ENCODE assay signal across 8 cellular contexts in the genomic region with DNA sequence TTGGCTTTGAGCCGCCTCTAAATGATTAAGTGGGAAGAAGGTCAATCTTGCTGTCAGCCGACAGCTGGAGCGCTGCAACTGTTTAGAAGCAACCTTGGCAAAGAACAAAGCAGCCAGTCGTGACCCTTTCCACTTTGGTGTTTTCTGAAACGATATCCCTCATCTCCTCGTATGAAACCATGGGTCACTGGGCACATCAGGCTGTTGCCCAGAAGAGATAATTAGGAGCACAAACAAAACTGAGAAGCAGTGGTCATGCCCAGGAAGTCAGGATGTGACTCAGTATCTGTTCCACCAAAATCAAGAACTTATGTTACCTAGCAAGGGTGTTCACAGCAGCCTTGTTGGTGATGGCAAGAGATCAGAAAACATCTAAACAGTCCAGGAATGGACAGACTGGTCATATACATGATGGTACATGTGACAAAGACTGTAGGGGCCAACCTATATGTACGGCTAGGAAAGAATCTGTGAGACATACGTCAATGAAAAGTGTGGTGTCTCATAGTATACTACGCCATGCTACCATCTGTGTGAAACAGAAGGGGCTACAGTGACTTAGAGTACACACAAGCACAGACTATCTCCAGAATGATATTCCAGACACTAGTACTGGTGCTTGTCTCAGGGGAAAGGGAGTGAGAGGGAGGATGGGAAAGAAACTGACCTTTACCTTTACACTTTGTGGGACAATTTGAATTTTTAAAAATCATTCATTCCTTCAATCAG. TPM values are rescaled to one million over a fixed set of nuclear protein-coding genes. Genes with fewer than 3 reads are reported as not detected.
DNase-seq lines count a peak whose midpoint lies in the region; ATAC-seq and TF ChIP-seq lines count a peak whose summit lies in the region.

No MANE protein-coding gene starts in this region.

- no peak for TF ChIP-seq POLR2A in upper lobe of left lung (IDR thresholded peaks at IDR 0.05)

- intact Hi-C loops in left lung (cut with DNase I) = no loop called here

- no peak for ATAC-seq in left lung
- ATAC-seq in upper lobe of left lung (ENCODE audit: low FRiP score in 2 of 2) = peak in 1 of 2 donors; percentile 51

- H3K27me3 Mint-ChIP-seq in activated T-cell treated with anti-CD3 and anti-CD28 coated beads, Interleukin-2, amount 50 U/mL, for 24 hours = no peaks in the 10 kb centered on the region
- H3K27me3 Mint-ChIP-seq in endothelial cell (ENCODE audit: unreplicated experiment) = no peaks in the 10 kb centered on the region

- H3K36me3 Mint-ChIP-seq in activated T-cell treated with anti-CD3 and anti-CD28 coated beads, Interleukin-2, amount 50 U/mL, for 24 hours (ENCODE audit: low read depth) = peaks cover 77% of the 10 kb centered on the region
- peaks cover 12% of the 10 kb centered on the region for H3K36me3 Mint-ChIP-seq in endothelial cell (ENCODE audit: low read depth, unreplicated experiment)

- WGBS in upper lobe of left lung, 2 donors = 46 to 61% methylated on average over 9 of the region's 9 CpGs

- in situ Hi-C loops in astrocyte of the spinal cord (cut with HindIII; ENCODE audit: low sequenced_read_pairs) = no loop called here

- TF ChIP-seq EP300 in upper lobe of left lung (IDR thresholded peaks at IDR 0.05) = peak in 3 of 4 donors; percentile 14 to 57 (median 53)

- H3K27ac ChIP-seq in left lung = peak overlapping the region; percentile 82 to 84
- H3K27ac ChIP-seq in upper lobe of left lung = peak overlapping the region; percentile 83 to 91 (median 84)

- H3K4me1 ChIP-seq in left lung = peaks cover 29 to 66% of the 10 kb centered on the region in 2 donors
- H3K4me1 ChIP-seq in upper lobe of left lung = peaks cover 45 to 66% (median 59%) of the 10 kb centered on the region in 4 donors

- no peaks in the 10 kb centered on the region for H3K9me3 Mint-ChIP-seq in activated T-cell treated with anti-CD3 and anti-CD28 coated beads, Interleukin-2, amount 50 U/mL, for 24 hours
- H3K9me3 Mint-ChIP-seq in endothelial cell (ENCODE audit: unreplicated experiment) = no peaks in the 10 kb centered on the region

- H3K9me3 ChIP-seq in left lung (no peaks in the 10 kb centered on the region), upper lobe of left lung (no peaks in the 10 kb centered on the region)

- peaks cover 52% of the 10 kb centered on the region for H3K4me1 Mint-ChIP-seq in activated T-cell treated with anti-CD3 and anti-CD28 coated beads, Interleukin-2, amount 50 U/mL, for 24 hours (ENCODE audit: low read depth)
- peaks cover 10% of the 10 kb centered on the region for H3K4me1 Mint-ChIP-seq in endothelial cell (ENCODE audit: unreplicated experiment)

- DNase-seq in activated T-cell treated with anti-CD3 and anti-CD28 coated beads, Interleukin-2, amount 50 U/mL, for 24 hours = no peak
- DNase-seq in activated T-cell treated with anti-CD3 and anti-CD28 coated beads, Interleukin-2, amount 50 U/mL, for 1 hour = no peak
- DNase-seq in astrocyte of the spinal cord (ENCODE audit: low read depth, low spot score) (peak; percentile 80), left lung (no peak), upper lobe of left lung (no peak), endothelial cell (ENCODE audit: low spot score) (no peak), NOMO-1 treated with dmso at 0.1 percent for 144 hours (lab: John Stamatoyannopoulos, UW; ENCODE audit: unreplicated experiment) (no peak)
- DNase-seq in NK-92 treated with Interleukin-12 subunit alpha and Interleukin-12 subunit beta, amount 100 ng/mL, for 24 hours (lab: John Stamatoyannopoulos, UW) = no peak

- H3K27me3 ChIP-seq in left lung (no peaks in the 10 kb centered on the region), upper lobe of left lung (no peaks in the 10 kb centered on the region)

- TF ChIP-seq CTCF in astrocyte of the spinal cord (IDR thresholded peaks at IDR 0.05; ENCODE audit: low read depth, low read length) = no peak
- TF ChIP-seq CTCF in left lung (IDR thresholded peaks at IDR 0.05) = no peak
- no peak for TF ChIP-seq CTCF in upper lobe of left lung (IDR thresholded peaks at IDR 0.05)
- no peak for TF ChIP-seq CTCF in endothelial cell (IDR thresholded peaks at IDR 0.05; ENCODE audit: unreplicated experiment)

- H3K4me3 ChIP-seq in astrocyte of the spinal cord (ENCODE audit: low read depth, low read length) (no peak overlapping the region), left lung (no peak overlapping the region), upper lobe of left lung (no peak overlapping the region)

- no peak overlapping the region for H3K4me3 Mint-ChIP-seq in activated T-cell treated with anti-CD3 and anti-CD28 coated beads, Interleukin-2, amount 50 U/mL, for 24 hours
- no peak overlapping the region for H3K4me3 Mint-ChIP-seq in endothelial cell (ENCODE audit: unreplicated experiment)

- H3K36me3 ChIP-seq in left lung (peaks cover 0 to 63% of the 10 kb centered on the region in 2 donors), upper lobe of left lung (peaks cover 8 to 58% (median 29%) of the 10 kb centered on the region in 4 donors)

- H3K27ac Mint-ChIP-seq in activated T-cell treated with anti-CD3 and anti-CD28 coated beads, Interleukin-2, amount 50 U/mL, for 24 hours = peak overlapping the region; percentile 70
- H3K27ac Mint-ChIP-seq in endothelial cell (ENCODE audit: unreplicated experiment) = no peak overlapping the region

RNA-seq across cellular contexts. Expression of a gene that starts 22.4 kb away (rescaled TPM):
- total RNA-seq in left lung (10 to 100 TPM; 44.8 to 62.8 TPM), upper lobe of left lung (10 to 100 TPM; 36.3 to 71.4 (median 53.4) TPM), endothelial cell (ENCODE audit: unreplicated experiment) (11.5 TPM)

RNA-seq across cellular contexts. Expression of a gene that starts 40.2 kb away (rescaled TPM):
- total RNA-seq in left lung (10 to 100 TPM; 44.8 to 90.7 TPM), upper lobe of left lung (10 to 100 TPM; 19.6 to 42.2 (median 30.8) TPM), endothelial cell (ENCODE audit: unreplicated experiment) (59.9 TPM)
